ENCODE assay signal across 34 cellular contexts in genomic region chr11:71356904-71357303, GRCh38.
"Had no signal": no experiment of that assay in that cellular context is flagged by ENCODE, and none has a peak within 500 bp of the region (broad histone marks: within the 10 kb centered on the region; RNA-seq: fewer than 3 reads in every experiment).

No MANE protein-coding gene starts in this region.

- H3K27me3 Mint-ChIP-seq: activated CD4-positive, alpha-beta T cell treated with anti-CD3 and anti-CD28 coated beads, Interleukin-2, amount 10 ng/mL, durations not matched to agents 24 days and 14 days; activated naive CD8-positive, alpha-beta T cell treated with anti-CD3 and anti-CD28 coated beads, Interleukin-2, amount 10 ng/mL, durations not matched to agents 7 days and 5 days had no signal

- H3K36me3 Mint-ChIP-seq: activated CD4-positive, alpha-beta memory T cell treated with anti-CD3 and anti-CD28 coated beads for 36 hours; activated naive CD4-positive, alpha-beta T cell treated with anti-CD3 and anti-CD28 coated beads, Interleukin-2, amount 50 U/mL, for 24 hours; activated naive CD8-positive, alpha-beta T cell; activated naive CD8-positive, alpha-beta T cell treated with anti-CD3 and anti-CD28 coated beads, Interleukin-2, amount 10 ng/mL, durations not matched to agents 7 days and 5 days; brain had no signal

- H3K4me3 Mint-ChIP-seq: activated B cell treated with CpG ODN at 0.5 μM for 24 hours; activated CD4-positive, alpha-beta memory T cell treated with anti-CD3 and anti-CD28 coated beads for 36 hours; activated CD4-positive, alpha-beta T cell treated with anti-CD3 and anti-CD28 coated beads, Interleukin-2, amount 10 ng/mL, durations not matched to agents 24 days and 14 days; activated CD8-positive, alpha-beta T cell treated with anti-CD3 and anti-CD28 coated beads for 36 hours; activated naive CD4-positive, alpha-beta T cell treated with anti-CD3 and anti-CD28 coated beads for 36 hours; activated naive CD4-positive, alpha-beta T cell treated with anti-CD3 and anti-CD28 coated beads, Interleukin-2, amount 50 U/mL, for 24 hours; activated naive CD8-positive, alpha-beta T cell; activated naive CD8-positive, alpha-beta T cell treated with anti-CD3 and anti-CD28 coated beads, Interleukin-2, amount 10 ng/mL, durations not matched to agents 7 days and 5 days; activated naive CD8-positive, alpha-beta T cell treated with anti-CD3 and anti-CD28 coated beads, Interleukin-2, amount 50 U/mL, for 24 hours; activated T-cell treated with anti-CD3 and anti-CD28 coated beads, Interleukin-2, amount 50 U/mL, for 4 hours; activated T-cell treated with anti-CD3 and anti-CD28 coated beads, Interleukin-2, amount 50 U/mL, for 72 hours; activated T-helper 1 cell treated with anti-CD3 and anti-CD28 coated beads, Interleukin-12 subunit alpha, Interleukin-12 subunit beta, Interleukin-2, Interleukin-4 antibody, amounts not matched to agents 30 ng/mL and 10 ng/mL and 1 ng/mL, durations not matched to agents 14 hours and 24 hours and 36 hours; activated T-helper 17 cell treated with anti-CD3 and anti-CD28 coated beads, Interleukin-2, amount 50 U/mL, for 72 hours; brain; central memory CD8-positive, alpha-beta T cell; T-helper 1 cell treated with Interleukin-12 subunit alpha and Interleukin-12 subunit beta and Interleukin-4 antibody, amounts not matched to agents 30 μg/mL and 1 μg/mL, for 36 hours; T-helper 2 cell treated with Interferon-gamma antibody and Interleukin-4, amounts not matched to agents 5 μg/mL and 100 μg/mL, for 36 hours had no signal

- ATAC-seq: activated CD8-positive, alpha-beta T cell treated with anti-CD3 and anti-CD28 coated beads for 36 hours; activated naive CD8-positive, alpha-beta T cell treated with anti-CD3 and anti-CD28 coated beads, Interleukin-2, amount 50 U/mL, for 24 hours; activated T-cell treated with anti-CD3 and anti-CD28 coated beads, Interleukin-2, amount 50 U/mL, for 4 hours; activated T-cell treated with anti-CD3 and anti-CD28 coated beads, Interleukin-2, amount 50 U/mL, for 72 hours; activated T-helper 17 cell treated with anti-CD3 and anti-CD28 coated beads, Interleukin-2, amount 50 U/mL, for 72 hours had no signal

- H3K9me3 Mint-ChIP-seq: activated B cell treated with CpG ODN at 0.5 μM for 24 hours; activated CD4-positive, alpha-beta memory T cell treated with anti-CD3 and anti-CD28 coated beads for 36 hours; activated CD4-positive, alpha-beta T cell treated with anti-CD3 and anti-CD28 coated beads, Interleukin-2, amount 10 ng/mL, durations not matched to agents 24 days and 14 days; activated CD8-positive, alpha-beta T cell treated with anti-CD3 and anti-CD28 coated beads for 36 hours; activated naive CD4-positive, alpha-beta T cell treated with anti-CD3 and anti-CD28 coated beads for 36 hours; activated naive CD4-positive, alpha-beta T cell treated with anti-CD3 and anti-CD28 coated beads, Interleukin-2, amount 50 U/mL, for 24 hours; activated naive CD8-positive, alpha-beta T cell treated with anti-CD3 and anti-CD28 coated beads, Interleukin-2, amount 10 ng/mL, durations not matched to agents 7 days and 5 days; activated naive CD8-positive, alpha-beta T cell treated with anti-CD3 and anti-CD28 coated beads, Interleukin-2, amount 50 U/mL, for 24 hours; activated T-cell treated with anti-CD3 and anti-CD28 coated beads, Interleukin-2, amount 50 U/mL, for 4 hours; activated T-cell treated with anti-CD3 and anti-CD28 coated beads, Interleukin-2, amount 50 U/mL, for 72 hours; activated T-helper 1 cell treated with anti-CD3 and anti-CD28 coated beads, Interleukin-12 subunit alpha, Interleukin-12 subunit beta, Interleukin-2, Interleukin-4 antibody, amounts not matched to agents 30 ng/mL and 10 ng/mL and 1 ng/mL, durations not matched to agents 14 hours and 24 hours and 36 hours; brain; central memory CD8-positive, alpha-beta T cell; T-helper 1 cell treated with Interleukin-12 subunit alpha and Interleukin-12 subunit beta and Interleukin-4 antibody, amounts not matched to agents 30 μg/mL and 1 μg/mL, for 36 hours; T-helper 2 cell treated with Interferon-gamma antibody and Interleukin-4, amounts not matched to agents 5 μg/mL and 100 μg/mL, for 36 hours had no signal

- H3K4me1 Mint-ChIP-seq: activated B cell treated with CpG ODN at 0.5 μM for 24 hours; activated CD4-positive, alpha-beta T cell treated with anti-CD3 and anti-CD28 coated beads, Interleukin-2, amount 10 ng/mL, durations not matched to agents 24 days and 14 days; activated naive CD4-positive, alpha-beta T cell treated with anti-CD3 and anti-CD28 coated beads, Interleukin-2, amount 50 U/mL, for 24 hours; activated naive CD8-positive, alpha-beta T cell treated with anti-CD3 and anti-CD28 coated beads, Interleukin-2, amount 10 ng/mL, durations not matched to agents 7 days and 5 days; activated naive CD8-positive, alpha-beta T cell treated with anti-CD3 and anti-CD28 coated beads, Interleukin-2, amount 50 U/mL, for 24 hours; activated T-helper 17 cell treated with anti-CD3 and anti-CD28 coated beads, Interleukin-2, amount 50 U/mL, for 72 hours; brain; central memory CD8-positive, alpha-beta T cell had no signal

- H3K27ac Mint-ChIP-seq: activated B cell treated with CpG ODN at 0.5 μM for 24 hours; activated CD4-positive, alpha-beta memory T cell treated with anti-CD3 and anti-CD28 coated beads for 36 hours; activated CD4-positive, alpha-beta T cell treated with anti-CD3 and anti-CD28 coated beads, Interleukin-2, amount 10 ng/mL, durations not matched to agents 24 days and 14 days; activated CD8-positive, alpha-beta T cell treated with anti-CD3 and anti-CD28 coated beads for 36 hours; activated naive CD4-positive, alpha-beta T cell treated with anti-CD3 and anti-CD28 coated beads for 36 hours; activated naive CD4-positive, alpha-beta T cell treated with anti-CD3 and anti-CD28 coated beads, Interleukin-2, amount 50 U/mL, for 24 hours; activated naive CD8-positive, alpha-beta T cell; activated naive CD8-positive, alpha-beta T cell treated with anti-CD3 and anti-CD28 coated beads, Interleukin-2, amount 50 U/mL, for 24 hours; activated T-cell treated with anti-CD3 and anti-CD28 coated beads, Interleukin-2, amount 50 U/mL, for 72 hours; activated T-helper 1 cell treated with anti-CD3 and anti-CD28 coated beads, Interleukin-12 subunit alpha, Interleukin-12 subunit beta, Interleukin-2, Interleukin-4 antibody, amounts not matched to agents 30 ng/mL and 10 ng/mL and 1 ng/mL, durations not matched to agents 14 hours and 24 hours and 36 hours; activated T-helper 17 cell treated with anti-CD3 and anti-CD28 coated beads, Interleukin-2, amount 50 U/mL, for 72 hours; brain; T-helper 1 cell treated with Interleukin-12 subunit alpha and Interleukin-12 subunit beta and Interleukin-4 antibody, amounts not matched to agents 30 μg/mL and 1 μg/mL, for 36 hours; T-helper 2 cell treated with Interferon-gamma antibody and Interleukin-4, amounts not matched to agents 5 μg/mL and 100 μg/mL, for 36 hours had no signal

- DNase-seq: activated B cell treated with CpG ODN at 0.5 μM for 24 hours; activated CD4-positive, alpha-beta memory T cell treated with anti-CD3 and anti-CD28 coated beads for 36 hours; activated CD4-positive, alpha-beta T cell treated with anti-CD3 and anti-CD28 coated beads for 4 hours; activated CD4-positive, alpha-beta T cell treated with anti-CD3 and anti-CD28 coated beads, Interleukin-2, amount 10 ng/mL, durations not matched to agents 24 days and 14 days; activated CD4-positive, alpha-beta T cell treated with anti-CD3 and anti-CD28 coated beads, Interleukin-2, amount 50 U/mL, for 1 hour; activated CD4-positive, alpha-beta T cell treated with anti-CD3 and anti-CD28 coated beads, Interleukin-2, amount 50 U/mL, for 4 hours; activated CD4-positive, CD25-positive, alpha-beta regulatory T cell treated with anti-CD3 and anti-CD28 coated beads, Interleukin-2, amount 50 U/mL, for 72 hours; activated CD8-positive, alpha-beta memory T cell treated with anti-CD3 and anti-CD28 coated beads, Interleukin-2, amount 50 U/mL, for 4 hours; activated CD8-positive, alpha-beta T cell treated with anti-CD3 and anti-CD28 coated beads for 36 hours; activated effector memory CD4-positive, alpha-beta T cell treated with anti-CD3 and anti-CD28 coated beads, Interleukin-2, amount 50 U/mL, for 16 hours; activated gamma-delta T cell treated with Interleukin-2 at 50 U/mL for 16 hours; activated naive CD4-positive, alpha-beta T cell; activated naive CD4-positive, alpha-beta T cell treated with anti-CD3 and anti-CD28 coated beads for 36 hours; activated naive CD8-positive, alpha-beta T cell treated with anti-CD3 and anti-CD28 coated beads, Interleukin-2, amount 10 ng/mL, durations not matched to agents 7 days and 5 days; activated naive CD8-positive, alpha-beta T cell treated with anti-CD3 and anti-CD28 coated beads, Interleukin-2, amount 50 U/mL, for 24 hours; activated T-cell treated with anti-CD3 and anti-CD28 coated beads for 4 hours; activated T-cell treated with anti-CD3 and anti-CD28 coated beads, Interleukin-2, amount 50 U/mL, for 1 hour; activated T-cell treated with anti-CD3 and anti-CD28 coated beads, Interleukin-2, amount 50 U/mL, for 4 hours; activated T-cell treated with anti-CD3 and anti-CD28 coated beads, Interleukin-2, amount 50 U/mL, for 72 hours; amygdala; anterior cingulate cortex; caudate nucleus; cerebellar nuclear complex; T-helper 1 cell; T-helper 2 cell; T-helper 9 cell had no signal
